ENCODE assay signal across 8 cellular contexts in genomic region chr22:20016734-20017621, GRCh38. TPM values are rescaled to one million over a fixed set of nuclear protein-coding genes. Genes with fewer than 3 reads are reported as not detected.
A peak's percentile ranks its signal among the peaks of the same experiment; 100 is the strongest.
DNase-seq lines count a peak whose midpoint lies in the region; ATAC-seq and TF ChIP-seq lines count a peak whose summit lies in the region.

TSS of gene ARVCF (minus strand) at chr22:20016823. CDS start at chr22:19990794, 26,029 bp downstream.

- WGBS in right cardiac atrium = 1% methylated on average over 79 of the region's 79 CpGs
- 1% methylated on average over 79 of the region's 79 CpGs for WGBS in urinary bladder

- H3K27ac Mint-ChIP-seq in T-helper 2 cell treated with Interferon-gamma antibody and Interleukin-4, amounts not matched to agents 5 μg/mL and 100 μg/mL, for 36 hours = no peak within 1 kb of the TSS

- H3K4me3 Mint-ChIP-seq in T-helper 2 cell treated with Interferon-gamma antibody and Interleukin-4, amounts not matched to agents 5 μg/mL and 100 μg/mL, for 36 hours = peak within 1 kb of the TSS; percentile 87

- TF ChIP-seq CTCF in HFF-Myc (IDR thresholded peaks at IDR 0.05; ENCODE audit: low read depth, low read length, missing control alignments) (no peak), ascending aorta (IDR thresholded peaks at IDR 0.05) (peak in 2 of 3 experiments; percentile 30 to 48)

- peak; percentile 68 to 74 for ATAC-seq in right cardiac atrium

- H3K27me3 ChIP-seq in ascending aorta (no peaks in the 10 kb centered on the region), right cardiac atrium (ENCODE audit: control insufficient read depth, insufficient read depth) (no peaks in the 10 kb centered on the region)

- H3K9me3 ChIP-seq in ascending aorta (no peaks in the 10 kb centered on the region), right cardiac atrium (ENCODE audit: control insufficient read depth, low read length) (no peaks in the 10 kb centered on the region)

- peaks cover 8% of the 10 kb centered on the region for H3K4me1 Mint-ChIP-seq in T-helper 2 cell treated with Interferon-gamma antibody and Interleukin-4, amounts not matched to agents 5 μg/mL and 100 μg/mL, for 36 hours (ENCODE audit: low read depth)

- no peaks in the 10 kb centered on the region for H3K36me3 Mint-ChIP-seq in T-helper 2 cell treated with Interferon-gamma antibody and Interleukin-4, amounts not matched to agents 5 μg/mL and 100 μg/mL, for 36 hours (ENCODE audit: low read depth)

- DNase-seq in G401 (ENCODE audit: low spot score) (peak; percentile 90), HFF-Myc (ENCODE audit: extremely low read depth, low read depth) (peak; percentile 59), NCI-H1436 treated with DMSO at 0.1 percent for 48 hours (lab: John Stamatoyannopoulos, UW) (peak; percentile 45), ascending aorta (ENCODE audit: low spot score in 2 of 2) (peak; percentile 57 to 93), right cardiac atrium (peak; percentile 93 to 97 (median 96)), pulmonary artery endothelial cell (ENCODE audit: low read depth, low spot score) (peak; percentile 64)
- DNase-seq in T-helper 2 cell treated with Interferon-gamma antibody and Interleukin-4, amounts not matched to agents 5 μg/mL and 100 μg/mL, for 36 hours (ENCODE audit: low spot score) = peak; percentile 90

- in situ Hi-C loops in G401 (cut with HindIII; ENCODE audit: low sequenced_read_pairs) = no loop called here

- H3K36me3 ChIP-seq in ascending aorta (no peaks in the 10 kb centered on the region), urinary bladder (ENCODE audit: insufficient read depth) (no peaks in the 10 kb centered on the region)

- peaks cover 33% of the 10 kb centered on the region for H3K27me3 Mint-ChIP-seq in T-helper 2 cell treated with Interferon-gamma antibody and Interleukin-4, amounts not matched to agents 5 μg/mL and 100 μg/mL, for 36 hours (ENCODE audit: low read depth)

- intact Hi-C loops in ascending aorta (cut with DNase I) (loop anchor here (2.0 kb wide), 2 partner anchors 20 to 30 kb away; no protein-coding TSS in a partner anchor), right cardiac atrium (cut with DNase I) (loop anchor here in 1 of 4 donors (10.0 kb wide), 1 partner anchor 62 kb away; no protein-coding TSS in a partner anchor)

- H3K4me1 ChIP-seq in ascending aorta (peaks cover 6 to 21% of the 10 kb centered on the region in 2 donors), right cardiac atrium (ENCODE audit: control insufficient read depth, insufficient read depth, low read length) (no peaks in the 10 kb centered on the region), urinary bladder (ENCODE audit: insufficient read depth) (no peaks in the 10 kb centered on the region)

- H3K4me3 ChIP-seq in HFF-Myc (replicated peaks; ENCODE audit: low read depth, low read length) (peak within 1 kb of the TSS; percentile 53), ascending aorta (peak within 1 kb of the TSS; percentile 84 to 91), right cardiac atrium (ENCODE audit: low read length) (peak within 1 kb of the TSS; percentile 82), urinary bladder (ENCODE audit: low read depth, low read length) (peak within 1 kb of the TSS; percentile 67)

- H3K9me3 Mint-ChIP-seq in T-helper 2 cell treated with Interferon-gamma antibody and Interleukin-4, amounts not matched to agents 5 μg/mL and 100 μg/mL, for 36 hours = no peaks in the 10 kb centered on the region

- peak within 1 kb of the TSS in 1 of 2 donors; percentile 21 for H3K27ac ChIP-seq in ascending aorta
- H3K27ac ChIP-seq in right cardiac atrium (ENCODE audit: low read length) = no peak within 1 kb of the TSS
- no peak within 1 kb of the TSS for H3K27ac ChIP-seq in urinary bladder (ENCODE audit: low read depth)

RNA-seq across cellular contexts. Expression of gene ARVCF, which starts in this region (rescaled TPM):
- total RNA-seq in G401 (2014; rRNA removed; shearing (Covaris generic)) = 13.8 and 14.9 TPM in 2 replicates
- total RNA-seq in ascending aorta = 252 TPM
- 10 to 100 TPM; 11.1 to 27.4 (median 18.4) TPM for total RNA-seq in right cardiac atrium
- 21.7 TPM for polyA plus RNA-seq in right cardiac atrium
- 52.8 and 79.3 TPM in 2 replicates for total RNA-seq in pulmonary artery endothelial cell
- total RNA-seq in urinary bladder = 15.4 TPM
- polyA plus RNA-seq in urinary bladder = 16.0 TPM

Comparison
In these comparisons a context has a peak if more than half of its experiments do, and no peak if none do; other contexts are left out.
1. DNase-seq: peak in every context shown above with its lines; median percentile 96 in right cardiac atrium; 90 in G401; 90 in T-helper 2 cell treated with Interferon-gamma antibody and Interleukin-4, amounts not matched to agents 5 μg/mL and 100 μg/mL, for 36 hours; 75 in ascending aorta; 64 in pulmonary artery endothelial cell; 59 in HFF-Myc; 45 in NCI-H1436 treated with DMSO at 0.1 percent for 48 hours.